In genomic region chr18:53526092-53526491, GRCh38 we compare ENCODE assay signal across 3 cellular contexts.
"Had no signal": no experiment of that assay in that cellular context is flagged by ENCODE, and none has a peak within 500 bp of the region (broad histone marks: within the 10 kb centered on the region; RNA-seq: fewer than 3 reads in every experiment).

No MANE protein-coding gene starts in this region.

- DNase-seq: H9, HCEC 1CT, IMR-90 had no signal
